Comparison of ENCODE assay signal across 9 cellular contexts in the genomic region with DNA sequence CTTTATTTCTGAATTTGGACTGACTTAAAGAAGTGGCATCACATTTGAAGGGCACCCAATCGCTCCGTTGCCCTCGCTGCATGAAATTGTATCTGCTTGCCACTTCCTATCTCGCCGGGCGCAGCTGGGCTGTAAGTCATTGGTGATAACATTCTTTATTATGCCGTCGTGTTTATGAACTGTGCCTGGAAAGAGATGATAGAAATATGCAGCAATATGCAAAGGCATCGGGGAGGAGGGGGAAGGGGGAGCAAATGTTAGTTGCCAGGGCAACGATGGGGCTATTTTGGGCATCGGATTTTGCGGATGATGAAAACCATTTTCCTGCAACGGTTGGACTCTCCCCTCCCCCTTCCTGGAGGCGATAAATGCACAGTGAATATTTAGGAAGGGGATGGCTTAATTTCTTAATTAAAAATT.
A peak's percentile ranks its signal among the peaks of the same experiment; 100 is the strongest.
DNase-seq lines count a peak whose midpoint lies in the region; ATAC-seq, FAIRE-seq and TF ChIP-seq lines count a peak whose summit lies in the region.
"Had no signal": no experiment of that assay in that cellular context is flagged by ENCODE, and none has a peak within 500 bp of the region (broad histone marks: within the 10 kb centered on the region; RNA-seq: fewer than 3 reads in every experiment).

No MANE protein-coding gene starts in this region.

- H3K27me3 ChIP-seq in BLaER1 treated with 17β-estradiol and CSF1 and Interleukin-3, amounts not matched to agents 10 nM and 100 nM: peaks cover 0 to 16% (median 0%) of the 10 kb centered on the region in 11 experiments; a peak in 3 of 22 replicates
- H3K27me3 ChIP-seq in naive thymus-derived CD4-positive, alpha-beta T cell (ENCODE audit: control insufficient read depth in 2 of 2, insufficient read depth in 2 of 2, low read length in 2 of 2): no peaks in the 10 kb centered on the region
- H3K27me3 ChIP-seq: uterus had no signal

- ATAC-seq in naive thymus-derived CD4-positive, alpha-beta T cell: peak; percentile 72
- no peak for ATAC-seq in GM19397 (IDR thresholded peaks at IDR 0.05; ENCODE audit: unreplicated experiment)

- H3K4me3 ChIP-seq in BLaER1 treated with 17β-estradiol and CSF1 and Interleukin-3, amounts not matched to agents 10 nM and 100 nM: peak overlapping the region; percentile 28 to 62 (median 45); a peak in 18 of 20 replicates
- H3K4me3 ChIP-seq in coronary artery: peak overlapping the region; percentile 64
- H3K4me3 ChIP-seq in naive thymus-derived CD4-positive, alpha-beta T cell (ENCODE audit: low read length): peak overlapping the region; percentile 2
- H3K4me3 ChIP-seq: uterus had no signal

- H3K27me3 Mint-ChIP-seq in naive thymus-derived CD4-positive, alpha-beta T cell: peaks cover 0 to 67% (median 13%) of the 10 kb centered on the region in 5 donors

- H3K9me3 Mint-ChIP-seq in naive thymus-derived CD4-positive, alpha-beta T cell: no peaks in the 10 kb centered on the region

- CTCF ChIA-PET in naive thymus-derived CD4-positive, alpha-beta T cell (lab: Charles Lee): no interaction called here

- no peak for TF ChIP-seq CTCF in coronary artery (IDR thresholded peaks at IDR 0.05)

- H3K4me3 Mint-ChIP-seq in naive thymus-derived CD4-positive, alpha-beta T cell: peak overlapping the region; percentile 31 to 84 (median 78)

- intact Hi-C loops in naive thymus-derived CD4-positive, alpha-beta T cell (cut with micrococcal nuclease): no loop called here

- DNase-seq in NCI-H524 (lab: John Stamatoyannopoulos, UW) (peak; percentile 89 to 92), coronary artery (ENCODE audit: low spot score) (no peak), NCI-H226 (no peak), NCI-H1048 (lab: John Stamatoyannopoulos, UW) (no peak), GM12891 (ENCODE audit: insufficient read length, low spot score) (no peak)
- DNase-seq in naive thymus-derived CD4-positive, alpha-beta T cell: peak in 7 of 9 donors; percentile 7 to 51 (median 35)

- H3K4me1 ChIP-seq in BLaER1 treated with 17β-estradiol and CSF1 and Interleukin-3, amounts not matched to agents 10 nM and 100 nM: peaks cover 58 to 83% (median 73%) of the 10 kb centered on the region in 10 experiments
- peaks cover 0 to 3% of the 10 kb centered on the region in 2 donors for H3K4me1 ChIP-seq in naive thymus-derived CD4-positive, alpha-beta T cell (ENCODE audit: control insufficient read depth in 2 of 2, insufficient read depth in 2 of 2, low read length in 2 of 2)
- H3K4me1 ChIP-seq: uterus had no signal

- POLR2A ChIA-PET in naive thymus-derived CD4-positive, alpha-beta T cell (lab: Charles Lee): no interaction called here

- peak overlapping the region; percentile 10 to 97 (median 91); a peak in 20 of 22 replicates for H3K27ac ChIP-seq in BLaER1 treated with 17β-estradiol and CSF1 and Interleukin-3, amounts not matched to agents 10 nM and 100 nM
- H3K27ac ChIP-seq in coronary artery: peak overlapping the region in 1 of 2 donors; percentile 60
- H3K27ac ChIP-seq in naive thymus-derived CD4-positive, alpha-beta T cell (ENCODE audit: low read depth, low read length): no peak overlapping the region
- H3K27ac ChIP-seq: uterus had no signal

- H3K9ac ChIP-seq in BLaER1 treated with 17β-estradiol and CSF1 and Interleukin-3, amounts not matched to agents 10 nM and 100 nM: peak overlapping the region; percentile 19 to 84 (median 80); a peak in 19 of 22 replicates

- peaks cover 7 to 15% (median 13%) of the 10 kb centered on the region in 7 donors for H3K4me1 Mint-ChIP-seq in naive thymus-derived CD4-positive, alpha-beta T cell

- no peaks in the 10 kb centered on the region for H3K36me3 Mint-ChIP-seq in naive thymus-derived CD4-positive, alpha-beta T cell

- no peak for TF ChIP-seq POLR2A in GM12891 (IDR thresholded peaks at IDR 0.05; ENCODE audit: low read depth, low read length)

- H3K9me3 ChIP-seq in BLaER1 treated with 17β-estradiol and CSF1 and Interleukin-3, amounts not matched to agents 10 nM and 100 nM (replicated peaks in 1 of 11): no peaks in the 10 kb centered on the region
- no peaks in the 10 kb centered on the region for H3K9me3 ChIP-seq in naive thymus-derived CD4-positive, alpha-beta T cell (ENCODE audit: control insufficient read depth in 2 of 3, low read length in 3 of 3)
- H3K9me3 ChIP-seq: uterus had no signal

- peak overlapping the region in 3 of 9 donors; percentile 29 to 70 (median 45) for H3K27ac Mint-ChIP-seq in naive thymus-derived CD4-positive, alpha-beta T cell

- H3K36me3 ChIP-seq in BLaER1 treated with 17β-estradiol and CSF1 and Interleukin-3, amounts not matched to agents 10 nM and 100 nM: no peaks in the 10 kb centered on the region
- no peaks in the 10 kb centered on the region for H3K36me3 ChIP-seq in naive thymus-derived CD4-positive, alpha-beta T cell (ENCODE audit: control insufficient read depth in 2 of 3, insufficient read depth in 3 of 3, low read length in 3 of 3)
- H3K36me3 ChIP-seq: uterus had no signal

- FAIRE-seq in GM12891 (lab: Jason Lieb, UNC): no peak

- no peaks in the 10 kb centered on the region for H4K20me1 ChIP-seq in BLaER1 treated with 17β-estradiol and CSF1 and Interleukin-3, amounts not matched to agents 10 nM and 100 nM

- peak overlapping the region; percentile 68 to 97 (median 91) for H3K4me2 ChIP-seq in BLaER1 treated with 17β-estradiol and CSF1 and Interleukin-3, amounts not matched to agents 10 nM and 100 nM

TF ChIP-seq in GM12891, 5 proteins besides CTCF, POLR2A, EP300 and RAD21:
- TF ChIP-seq PAX5 (IDR thresholded peaks at IDR 0.05; ENCODE audit: insufficient read depth, low read length, severe bottlenecking): no peak
- TF ChIP-seq POLR2AphosphoS5 (IDR thresholded peaks at IDR 0.05; ENCODE audit: low read depth, low read length): no peak
- TF ChIP-seq POU2F2 (IDR thresholded peaks at IDR 0.05; ENCODE audit: low read depth, low read length): no peak
- TF ChIP-seq SPI1 (IDR thresholded peaks at IDR 0.05; ENCODE audit: low read depth, low read length): no peak
- TF ChIP-seq TAF1 (IDR thresholded peaks at IDR 0.05; ENCODE audit: low read depth, low read length): no peak

Comparison
In these comparisons a context has a peak if more than half of its experiments do, and no peak if none do; other contexts are left out.
1. H3K4me3 ChIP-seq: peak in every context shown above with its lines; median percentile 64 in coronary artery; 45 in BLaER1 treated with 17β-estradiol and CSF1 and Interleukin-3, amounts not matched to agents 10 nM and 100 nM; 2 in naive thymus-derived CD4-positive, alpha-beta T cell.
2. DNase-seq: peak in NCI-H524 (2 of 2) and naive thymus-derived CD4-positive, alpha-beta T cell (7 of 9); none in coronary artery (single experiment), NCI-H226 (single experiment), NCI-H1048 (single experiment) and GM12891 (single experiment).